14 cellular contexts compared by ENCODE assay signal in genomic region chr9:131116281-131117101, GRCh38. TPM values are rescaled to one million over a fixed set of nuclear protein-coding genes. Genes with fewer than 3 reads are reported as not detected.
DNase-seq lines count a peak whose midpoint lies in the region; ATAC-seq, FAIRE-seq and TF ChIP-seq lines count a peak whose summit lies in the region.
"Had no signal": no experiment of that assay in that cellular context is flagged by ENCODE, and none has a peak within 500 bp of the region (broad histone marks: within the 10 kb centered on the region; RNA-seq: fewer than 3 reads in every experiment).

No MANE protein-coding gene starts in this region.

- no peak for TF ChIP-seq EP300 in K562 (IDR thresholded peaks at IDR 0.05; ENCODE audit: low read length)

- in situ Hi-C loops in K562 (cut with MboI): no loop called here

- POLR2A ChIA-PET in K562 (lab: Yijun Ruan, JAX): interaction anchor here (0.6 to 99.3 kb wide), 5 partner anchors 20 to 186 kb away, joined by 3 to 3336 read pairs (median 5); partner anchors contain the start of genes AIF1L and NUP214

- H3K79me2 ChIP-seq in K562 (ENCODE audit: control insufficient read depth, insufficient read depth, low read length): no peaks in the 10 kb centered on the region

- H3K4me1 ChIP-seq in K562 (replicated peaks in 1 of 2; ENCODE audit: control insufficient read depth in 2 of 2, insufficient read depth in 2 of 2, low read length in 2 of 2): peaks cover 2 to 15% of the 10 kb centered on the region in 2 experiments; a peak in 3 of 5 replicates

- H3K4me2 ChIP-seq in K562 (ENCODE audit: insufficient read depth, low read length): no peak overlapping the region
- H3K4me2 ChIP-seq: A549, PC-9 had no signal

- H3K27me3 ChIP-seq in K562 (ENCODE audit: control insufficient read depth in 2 of 2, insufficient read depth in 2 of 2, low read length in 2 of 2): peaks cover 89 to 93% of the 10 kb centered on the region in 2 experiments

- no peak for TF ChIP-seq CTCF in K562 (IDR thresholded peaks at IDR 0.05 in 2 of 3, conservative IDR thresholded peaks at IDR 0.05 in 1 of 3; ENCODE audit: insufficient read depth in 2 of 3, low read depth in 1 of 3, low read length in 3 of 3)
- no peak for TF ChIP-seq CTCF in omental fat pad (IDR thresholded peaks at IDR 0.05)

- no peak overlapping the region for H3K4me3 ChIP-seq in K562
- H3K4me3 ChIP-seq: A549, PC-9 had no signal

- intact Hi-C loops in K562 (cut with micrococcal nuclease): no loop called here
- intact Hi-C loops in cardiac septum (cut with DNase I): no loop called here

- H3K27ac ChIP-seq in K562 (ENCODE audit: extremely low read depth, low read depth, low read length): no peak overlapping the region
- H3K27ac ChIP-seq: A549, PC-9 had no signal

- H3K9me3 ChIP-seq in K562 (replicated peaks; ENCODE audit: control insufficient read depth, insufficient read depth, low read depth, low read length): no peaks in the 10 kb centered on the region
- H3K9me3 ChIP-seq: A549 had no signal

- H3K36me3 ChIP-seq in K562 (ENCODE audit: control insufficient read depth, insufficient read depth, low read length): no peaks in the 10 kb centered on the region

- H2AFZ ChIP-seq in K562 (ENCODE audit: low read depth, low read length): no peak overlapping the region
- H2AFZ ChIP-seq: PC-9 had no signal

- 3% methylated on average over 22 of the region's 22 CpGs for WGBS in K562 (ENCODE audit: insufficient coverage, low coverage, missing lambda C conversion rate)

- peaks cover 6% of the 10 kb centered on the region for H3K9me1 ChIP-seq in K562 (ENCODE audit: control insufficient read depth, insufficient read depth, low read length)

- no peak for TF ChIP-seq RAD21 in K562 (CRISPR knock-in tag; conservative IDR thresholded peaks at IDR 0.05 in 1 of 2, IDR thresholded peaks at IDR 0.05 in 1 of 2)

- peaks cover 32% of the 10 kb centered on the region for H4K20me1 ChIP-seq in K562 (replicated peaks; ENCODE audit: control insufficient read depth, insufficient read depth, low read length)

- CTCF ChIA-PET in K562 (lab: Yijun Ruan, JAX; ENCODE audit: low intra/inter-chr PET ratio): no interaction called here

- no TSS peak for BruUV-seq in K562 (replicated peaks; lab: Mats Ljungman, UMichigan)

- FAIRE-seq in K562 (lab: Jason Lieb, UNC): no peak
- FAIRE-seq: A549 had no signal

- H3K9ac ChIP-seq in K562 (ENCODE audit: insufficient read depth in 1 of 2, low read depth in 2 of 2, low read length in 2 of 2): peak overlapping the region in 1 of 2 experiments; percentile 21; a peak in 2 of 4 replicates

- DNase-seq in Ammon's horn (ENCODE audit: low spot score) (peak; percentile 68), K562 (ENCODE audit: extremely low read depth in 1 of 4, low spot score in 3 of 4) (peak in 2 of 4 experiments; percentile 51 to 57), cardiac septum (ENCODE audit: low spot score) (peak; percentile 75), omental fat pad (ENCODE audit: low spot score) (no peak), glomerular visceral epithelial cell (ENCODE audit: extremely low spot score) (no peak), RPMI8226 (no peak), foreskin melanocyte (no peak)
- DNase-seq: naive thymus-derived CD8-positive, alpha-beta T cell; NCI-H1105; NCI-H510A treated with DMSO at 0.1 percent for 48 hours; PC-9 had no signal

- ATAC-seq in K562 (no peak), omental fat pad (ENCODE audit: low FRiP score) (peak; percentile 33), HG03439 (IDR thresholded peaks at IDR 0.05; ENCODE audit: unreplicated experiment) (no peak)
- ATAC-seq: naive thymus-derived CD8-positive, alpha-beta T cell had no signal

- no peak for TF ChIP-seq POLR2A in K562 (conservative IDR thresholded peaks at IDR 0.05)

TF ChIP-seq in K562, 482 proteins besides CTCF, POLR2A, EP300 and RAD21 (continues in another document):
- TF ChIP-seq ZBTB5 (IDR thresholded peaks at IDR 0.05): no peak
- TF ChIP-seq MLX (CRISPR knock-in tag; conservative IDR thresholded peaks at IDR 0.05): 0 out of 4 replicates have a peak, but pooled peaks of 1 of the 2 experiments have one; percentile 14
- no peak for TF ChIP-seq CHD1 (IDR thresholded peaks at IDR 0.05; ENCODE audit: low read length)
- no peak for TF ChIP-seq ATF3 (IDR thresholded peaks at IDR 0.05)
- peak; percentile 53; the same call in 1 of the 2 replicates for TF ChIP-seq ATF3 (CRISPR knock-in tag; conservative IDR thresholded peaks at IDR 0.05)

RNA-seq across cellular contexts. Expression of gene NUP214, which starts 8.9 kb away (rescaled TPM):
- 1,024 and 1,416 TPM in 2 replicates for total RNA-seq in K562 (2011; cell fraction: chromatin; rRNA removed; ENCODE audit: low replicate concordance)
- 573 and 642 TPM in 2 replicates for total RNA-seq in K562 (2011; cell fraction: nucleolus; rRNA removed)
- total RNA-seq in K562 (2011; cell fraction: nucleoplasm; rRNA removed): 885 and 1,103 TPM in 2 replicates
- total RNA-seq in K562 (2014; rRNA removed) (62.4 and 102 TPM in 2 replicates), K562 (2014; rRNA removed; fragmentation: Illumina TruSeq; extraction: Trizol) (123 and 134 TPM in 2 replicates), K562 (2015; rRNA removed; fragmentation: Illumina TruSeq; extraction: Trizol) (133 and 136 TPM in 2 replicates), K562 (2021) (332 and 336 TPM in 2 replicates), cardiac septum (22.9 TPM), omental fat pad (10 to 100 TPM; 27.4 to 78.3 (median 47.4) TPM)
- polyA plus RNA-seq in K562 (2011; rRNA removed) (56.9 and 113 TPM in 2 replicates), K562 (2014; fragmentation: Illumina TruSeq; extraction: Trizol) (207 and 246 TPM in 2 replicates), K562 (2014; fragmentation: Nextera tagmentation; extraction: Ambion mirVana) (10 to 100 TPM; 78.9 to 81.6 TPM), K562 (2014; rRNA removed) (97.1 and 106 TPM in 2 replicates)
- 104 and 108 TPM in 2 replicates for polyA plus RNA-seq in K562 (2011; cell fraction: cytosol; rRNA removed)
- 257 and 304 TPM in 2 replicates for polyA plus RNA-seq in K562 (2011; cell fraction: nucleus; rRNA removed)
- 133 and 153 TPM in 2 replicates for polyA plus RNA-seq in K562 (2012)
- 271 and 342 TPM in 2 replicates for polyA minus RNA-seq in K562 (2011; rRNA and poly(A)+ RNA removed)
- polyA minus RNA-seq in K562 (2011; cell fraction: cytosol; rRNA and poly(A)+ RNA removed): 256 and 329 TPM in 2 replicates
- polyA minus RNA-seq in K562 (2011; cell fraction: nucleus; rRNA and poly(A)+ RNA removed): 324 and 515 TPM in 2 replicates

RNA-seq across cellular contexts. Expression of gene AIF1L, which starts 20.2 kb away (rescaled TPM):
- 2.2 and 5.3 TPM in 2 replicates for total RNA-seq in K562 (2011; cell fraction: chromatin; rRNA removed; ENCODE audit: low replicate concordance)
- 2.8 and 4.3 TPM in 2 replicates for total RNA-seq in K562 (2011; cell fraction: nucleolus; rRNA removed)
- 4.3 and 5.2 TPM in 2 replicates for total RNA-seq in K562 (2011; cell fraction: nucleoplasm; rRNA removed)
- total RNA-seq in K562 (2014; rRNA removed): 0.86 and 1.1 TPM in 2 replicates
- 1.3 and 1.5 TPM in 2 replicates for total RNA-seq in K562 (2014; rRNA removed; fragmentation: Illumina TruSeq; extraction: Trizol)
- 0.68 and 0.76 TPM in 2 replicates for total RNA-seq in K562 (2015; rRNA removed; fragmentation: Illumina TruSeq; extraction: Trizol)
- total RNA-seq in K562 (2021): 1.7 and 2.0 TPM in 2 replicates
- 5.9 and 9.1 TPM in 2 replicates for polyA plus RNA-seq in K562 (2011; rRNA removed)
- 4.5 and 4.9 TPM in 2 replicates for polyA plus RNA-seq in K562 (2011; cell fraction: cytosol; rRNA removed)
- polyA plus RNA-seq in K562 (2011; cell fraction: nucleus; rRNA removed): 3.3 and 4.2 TPM in 2 replicates
- 2.7 and 2.8 TPM in 2 replicates for polyA plus RNA-seq in K562 (2012)
- polyA plus RNA-seq in K562 (2014; fragmentation: Illumina TruSeq; extraction: Trizol): 2.3 and 2.6 TPM in 2 replicates
- under 1 TPM; 0.34 to 0.77 TPM for polyA plus RNA-seq in K562 (2014; fragmentation: Nextera tagmentation; extraction: Ambion mirVana)
- 1.6 TPM in 2 replicates for polyA plus RNA-seq in K562 (2014; rRNA removed)
- polyA minus RNA-seq in K562 (2011; rRNA and poly(A)+ RNA removed): 6.6 and 8.9 TPM in 2 replicates
- 1.5 and 4.4 TPM in 2 replicates for polyA minus RNA-seq in K562 (2011; cell fraction: cytosol; rRNA and poly(A)+ RNA removed)
- polyA minus RNA-seq in K562 (2011; cell fraction: nucleus; rRNA and poly(A)+ RNA removed): 1.1 and 1.9 TPM in 2 replicates
- total RNA-seq in cardiac septum: 11.0 TPM
- total RNA-seq in omental fat pad: 100 to 1,000 TPM in 1 of 4 donors, 10 to 100 TPM in 3; 19.9 to 121 (median 38.4) TPM
- total RNA-seq: naive thymus-derived CD8-positive, alpha-beta T cell had no signal
- polyA plus RNA-seq: IgD-negative memory B cell; naive thymus-derived CD8-positive, alpha-beta T cell had no signal

Comparison
In these comparisons a context has a peak if more than half of its experiments do, and no peak if none do; other contexts are left out.
1. DNase-seq: peak in Ammon's horn (single experiment) and cardiac septum (single experiment); none in omental fat pad (single experiment), glomerular visceral epithelial cell (single experiment), RPMI8226 (single experiment) and foreskin melanocyte (single experiment).